Comparison of ENCODE assay signal across 1 cellular context in genomic region chr15:64981812-64982431, GRCh38.
TF ChIP-seq lines count a peak whose summit lies in the region.

No MANE protein-coding gene starts in this region.

TF ChIP-seq in HepG2, 621 proteins besides CTCF, POLR2A, EP300 and RAD21 (continued from another document and continues in another):
- TF ChIP-seq HIC2 (CRISPR knock-in tag; IDR thresholded peaks at IDR 0.05; ENCODE audit: low read depth) (peak; percentile 71; the same call in 1 of the 2 replicates), SOX13 (IDR thresholded peaks at IDR 0.05) (no peak), SOX13 (CRISPR knock-in tag; conservative IDR thresholded peaks at IDR 0.05 in 1 of 2, IDR thresholded peaks at IDR 0.05 in 1 of 2) (peak in 1 of 2 experiments; percentile 26; a peak in 1 of 4 replicates), ZNF660 (CRISPR knock-in tag; IDR thresholded peaks at IDR 0.05; ENCODE audit: borderline replicate concordance, low read depth) (no peak), PHF20 (CRISPR knock-in tag; IDR thresholded peaks at IDR 0.05) (no peak), XBP1 (CRISPR knock-in tag; IDR thresholded peaks at IDR 0.05) (no peak), SPEN (CRISPR knock-in tag; IDR thresholded peaks at IDR 0.05; ENCODE audit: low read depth) (0 out of 2 replicates have a peak, but pooled peaks have one; percentile 39), ZNF510 (CRISPR knock-in tag; IDR thresholded peaks at IDR 0.05; ENCODE audit: low read depth) (no peak), FUBP1 (CRISPR knock-in tag; IDR thresholded peaks at IDR 0.05; ENCODE audit: borderline replicate concordance) (no peak), KMT2B (CRISPR knock-in tag; IDR thresholded peaks at IDR 0.05) (no peak), SP140L (CRISPR knock-in tag; IDR thresholded peaks at IDR 0.05; ENCODE audit: borderline replicate concordance) (no peak), HNF1A (IDR thresholded peaks at IDR 0.05; ENCODE audit: low read depth) (no peak), HNF1A (CRISPR knock-in tag; IDR thresholded peaks at IDR 0.05; ENCODE audit: borderline replicate concordance) (no peak), ZNF414 (CRISPR knock-in tag; IDR thresholded peaks at IDR 0.05) (no peak), NFE2L1 (CRISPR knock-in tag; IDR thresholded peaks at IDR 0.05; ENCODE audit: borderline replicate concordance) (no peak), TBP (CRISPR knock-in tag; IDR thresholded peaks at IDR 0.05) (no peak), ATAD3A (CRISPR knock-in tag; IDR thresholded peaks at IDR 0.05) (no peak), TCF7L2 (IDR thresholded peaks at IDR 0.05; ENCODE audit: low read depth, low read length) (no peak), ZNF282 (IDR thresholded peaks at IDR 0.05; ENCODE audit: partially characterized antibody) (no peak), ZNF251 (CRISPR knock-in tag; IDR thresholded peaks at IDR 0.05) (no peak), ZBTB33 (CRISPR knock-in tag; IDR thresholded peaks at IDR 0.05) (no peak), CREBL2 (CRISPR knock-in tag; IDR thresholded peaks at IDR 0.05; ENCODE audit: borderline replicate concordance) (no peak)
- TF ChIP-seq, protein P1, sequence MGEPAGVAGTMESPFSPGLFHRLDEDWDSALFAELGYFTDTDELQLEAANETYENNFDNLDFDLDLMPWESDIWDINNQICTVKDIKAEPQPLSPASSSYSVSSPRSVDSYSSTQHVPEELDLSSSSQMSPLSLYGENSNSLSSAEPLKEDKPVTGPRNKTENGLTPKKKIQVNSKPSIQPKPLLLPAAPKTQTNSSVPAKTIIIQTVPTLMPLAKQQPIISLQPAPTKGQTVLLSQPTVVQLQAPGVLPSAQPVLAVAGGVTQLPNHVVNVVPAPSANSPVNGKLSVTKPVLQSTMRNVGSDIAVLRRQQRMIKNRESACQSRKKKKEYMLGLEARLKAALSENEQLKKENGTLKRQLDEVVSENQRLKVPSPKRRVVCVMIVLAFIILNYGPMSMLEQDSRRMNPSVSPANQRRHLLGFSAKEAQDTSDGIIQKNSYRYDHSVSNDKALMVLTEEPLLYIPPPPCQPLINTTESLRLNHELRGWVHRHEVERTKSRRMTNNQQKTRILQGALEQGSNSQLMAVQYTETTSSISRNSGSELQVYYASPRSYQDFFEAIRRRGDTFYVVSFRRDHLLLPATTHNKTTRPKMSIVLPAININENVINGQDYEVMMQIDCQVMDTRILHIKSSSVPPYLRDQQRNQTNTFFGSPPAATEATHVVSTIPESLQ (CRISPR knock-in tag; conservative IDR thresholded peaks at IDR 0.05): no peak
- TF ChIP-seq, protein P2, sequence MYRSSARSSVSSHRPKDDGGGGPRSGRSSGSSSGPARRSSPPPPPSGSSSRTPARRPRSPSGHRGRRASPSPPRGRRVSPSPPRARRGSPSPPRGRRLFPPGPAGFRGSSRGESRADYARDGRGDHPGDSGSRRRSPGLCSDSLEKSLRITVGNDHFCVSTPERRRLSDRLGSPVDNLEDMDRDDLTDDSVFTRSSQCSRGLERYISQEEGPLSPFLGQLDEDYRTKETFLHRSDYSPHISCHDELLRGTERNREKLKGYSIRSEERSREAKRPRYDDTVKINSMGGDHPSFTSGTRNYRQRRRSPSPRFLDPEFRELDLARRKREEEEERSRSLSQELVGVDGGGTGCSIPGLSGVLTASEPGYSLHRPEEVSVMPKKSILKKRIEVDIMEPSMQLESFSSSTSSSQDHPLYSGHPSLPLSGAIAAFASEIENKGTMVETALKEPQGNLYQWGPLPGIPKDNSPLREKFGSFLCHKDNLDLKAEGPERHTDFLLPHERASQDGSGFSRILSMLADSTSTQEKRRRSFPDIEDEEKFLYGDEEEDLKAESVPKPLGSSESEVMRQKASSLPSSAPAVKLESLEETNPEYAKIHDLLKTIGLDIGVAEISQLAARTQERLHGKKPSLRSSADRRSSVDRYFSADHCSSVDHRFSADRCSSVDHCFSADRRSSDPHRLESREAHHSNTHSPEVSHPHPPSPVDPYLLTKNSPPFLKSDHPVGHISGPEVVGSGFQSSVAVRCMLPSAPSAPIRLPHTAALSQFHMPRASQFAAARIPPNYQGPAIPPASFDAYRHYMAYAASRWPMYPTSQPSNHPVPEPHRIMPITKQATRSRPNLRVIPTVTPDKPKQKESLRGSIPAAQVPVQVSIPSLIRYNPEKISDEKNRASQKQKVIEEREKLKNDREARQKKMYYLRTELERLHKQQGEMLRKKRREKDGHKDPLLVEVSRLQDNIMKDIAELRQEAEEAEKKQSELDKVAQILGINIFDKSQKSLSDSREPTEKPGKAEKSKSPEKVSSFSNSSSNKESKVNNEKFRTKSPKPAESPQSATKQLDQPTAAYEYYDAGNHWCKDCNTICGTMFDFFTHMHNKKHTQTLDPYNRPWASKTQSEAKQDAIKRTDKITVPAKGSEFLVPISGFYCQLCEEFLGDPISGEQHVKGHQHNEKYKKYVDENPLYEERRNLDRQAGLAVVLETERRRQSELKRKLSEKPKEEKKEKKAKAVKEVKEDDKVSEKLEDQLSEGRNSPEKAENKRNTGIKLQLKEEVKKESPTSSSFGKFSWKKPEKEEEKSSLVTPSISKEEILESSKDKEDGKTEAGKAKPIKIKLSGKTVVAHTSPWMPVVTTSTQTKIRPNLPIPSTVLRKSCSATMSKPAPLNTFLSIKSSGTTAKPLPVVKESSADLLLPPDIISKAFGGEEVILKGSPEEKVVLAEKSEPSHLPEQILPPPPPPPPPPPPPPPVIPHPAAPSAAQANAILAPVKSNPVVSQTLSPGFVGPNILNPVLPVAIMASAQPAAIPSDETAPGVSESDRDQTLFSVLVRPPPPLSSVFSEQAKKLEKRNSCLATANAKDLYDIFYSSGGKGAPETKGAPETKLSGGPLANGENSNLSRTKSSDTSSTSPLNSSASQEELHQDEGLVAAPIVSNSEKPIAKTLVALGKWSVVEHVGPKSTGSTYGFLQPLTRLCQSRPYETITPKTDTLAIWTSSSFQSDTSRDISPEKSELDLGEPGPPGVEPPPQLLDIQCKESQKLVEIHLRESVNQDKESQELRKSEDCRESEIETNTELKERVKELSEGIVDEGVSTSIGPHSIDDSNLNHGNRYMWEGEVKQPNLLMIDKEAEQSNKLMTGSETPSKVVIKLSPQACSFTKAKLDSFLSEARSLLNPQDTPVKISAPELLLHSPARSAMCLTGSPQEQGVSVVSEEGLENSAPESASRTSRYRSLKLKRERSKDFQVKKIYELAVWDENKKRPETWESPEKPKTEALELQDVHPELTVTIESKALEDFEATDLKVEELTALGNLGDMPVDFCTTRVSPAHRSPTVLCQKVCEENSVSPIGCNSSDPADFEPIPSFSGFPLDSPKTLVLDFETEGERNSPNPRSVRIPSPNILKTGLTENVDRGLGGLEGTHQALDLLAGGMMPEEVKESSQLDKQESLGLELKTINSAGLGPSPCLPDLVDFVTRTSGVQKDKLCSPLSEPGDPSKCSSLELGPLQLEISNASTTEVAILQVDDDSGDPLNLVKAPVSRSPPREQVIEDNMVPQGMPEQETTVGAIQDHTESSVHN (CRISPR knock-in tag; IDR thresholded peaks at IDR 0.05): no peak
- TF ChIP-seq, protein P3, sequence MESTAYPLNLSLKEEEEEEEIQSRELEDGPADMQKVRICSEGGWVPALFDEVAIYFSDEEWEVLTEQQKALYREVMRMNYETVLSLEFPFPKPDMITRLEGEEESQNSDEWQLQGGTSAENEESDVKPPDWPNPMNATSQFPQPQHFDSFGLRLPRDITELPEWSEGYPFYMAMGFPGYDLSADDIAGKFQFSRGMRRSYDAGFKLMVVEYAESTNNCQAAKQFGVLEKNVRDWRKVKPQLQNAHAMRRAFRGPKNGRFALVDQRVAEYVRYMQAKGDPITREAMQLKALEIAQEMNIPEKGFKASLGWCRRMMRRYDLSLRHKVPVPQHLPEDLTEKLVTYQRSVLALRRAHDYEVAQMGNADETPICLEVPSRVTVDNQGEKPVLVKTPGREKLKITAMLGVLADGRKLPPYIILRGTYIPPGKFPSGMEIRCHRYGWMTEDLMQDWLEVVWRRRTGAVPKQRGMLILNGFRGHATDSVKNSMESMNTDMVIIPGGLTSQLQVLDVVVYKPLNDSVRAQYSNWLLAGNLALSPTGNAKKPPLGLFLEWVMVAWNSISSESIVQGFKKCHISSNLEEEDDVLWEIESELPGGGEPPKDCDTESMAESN (CRISPR knock-in tag; conservative IDR thresholded peaks at IDR 0.05): no peak
- TF ChIP-seq, protein P4, sequence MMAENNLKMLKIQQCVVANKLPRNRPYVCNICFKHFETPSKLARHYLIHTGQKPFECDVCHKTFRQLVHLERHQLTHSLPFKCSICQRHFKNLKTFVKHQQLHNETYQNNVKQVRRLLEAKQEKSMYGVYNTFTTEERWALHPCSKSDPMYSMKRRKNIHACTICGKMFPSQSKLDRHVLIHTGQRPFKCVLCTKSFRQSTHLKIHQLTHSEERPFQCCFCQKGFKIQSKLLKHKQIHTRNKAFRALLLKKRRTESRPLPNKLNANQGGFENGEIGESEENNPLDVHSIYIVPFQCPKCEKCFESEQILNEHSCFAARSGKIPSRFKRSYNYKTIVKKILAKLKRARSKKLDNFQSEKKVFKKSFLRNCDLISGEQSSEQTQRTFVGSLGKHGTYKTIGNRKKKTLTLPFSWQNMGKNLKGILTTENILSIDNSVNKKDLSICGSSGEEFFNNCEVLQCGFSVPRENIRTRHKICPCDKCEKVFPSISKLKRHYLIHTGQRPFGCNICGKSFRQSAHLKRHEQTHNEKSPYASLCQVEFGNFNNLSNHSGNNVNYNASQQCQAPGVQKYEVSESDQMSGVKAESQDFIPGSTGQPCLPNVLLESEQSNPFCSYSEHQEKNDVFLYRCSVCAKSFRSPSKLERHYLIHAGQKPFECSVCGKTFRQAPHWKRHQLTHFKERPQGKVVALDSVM (CRISPR knock-in tag; IDR thresholded peaks at IDR 0.05): 0 out of 2 replicates have a peak, but pooled peaks have one; percentile 34
